Comparison of ENCODE assay signal across 8 cellular contexts in the genomic region with DNA sequence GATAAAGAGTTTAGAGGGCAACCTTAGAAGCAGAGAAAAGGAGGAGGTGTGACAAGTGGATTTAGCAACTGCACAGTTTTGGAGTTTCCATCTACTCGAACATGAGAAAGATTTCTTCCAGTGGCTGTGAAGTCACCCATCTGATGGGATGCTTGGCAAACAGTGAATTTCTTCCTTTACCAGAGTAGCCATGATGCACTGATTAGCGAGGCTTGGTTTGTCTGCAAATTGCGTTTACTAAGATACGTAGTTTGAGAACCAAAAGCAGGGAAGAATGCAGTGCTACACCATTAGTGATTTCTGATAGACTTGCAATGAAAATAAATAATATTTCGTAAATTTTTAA. TPM values are rescaled to one million over a fixed set of nuclear protein-coding genes. Genes with fewer than 3 reads are reported as not detected.
DNase-seq lines count a peak whose midpoint lies in the region; ATAC-seq and TF ChIP-seq lines count a peak whose summit lies in the region.

No MANE protein-coding gene starts in this region.

- H3K9me3 ChIP-seq in heart right ventricle (no peaks in the 10 kb centered on the region), lung (ENCODE audit: control insufficient read depth in 2 of 2, insufficient read depth in 1 of 2, low read length in 1 of 2) (no peaks in the 10 kb centered on the region), uterus (no peaks in the 10 kb centered on the region)

- intact Hi-C loops in heart right ventricle (cut with DNase I) (loop anchor here in 1 of 10 donors (2.0 kb wide), 1 partner anchor 38 kb away; no protein-coding TSS in a partner anchor), Right ventricle myocardium superior (cut with DNase I) (no loop called here), uterus (cut with DNase I; ENCODE audit: low total_unique reads) (no loop called here)

- DNase-seq in heart right ventricle (no peak), Right ventricle myocardium superior (no peak), astrocyte of the cerebellum (ENCODE audit: low read depth) (no peak), lung (ENCODE audit: low spot score) (no peak), uterus (no peak), H4 (ENCODE audit: low spot score) (no peak)

- 23% methylated on average over 5 of the region's 5 CpGs for WGBS in heart right ventricle, 2 donors
- 26 to 37% methylated on average over 5 of the region's 5 CpGs for WGBS in lung, 2 donors

- no peak for TF ChIP-seq CTCF in heart right ventricle (IDR thresholded peaks at IDR 0.05)
- no peak for TF ChIP-seq CTCF in astrocyte of the cerebellum (IDR thresholded peaks at IDR 0.05; ENCODE audit: low read depth, low read length, missing control alignments)
- TF ChIP-seq CTCF in lung (IDR thresholded peaks at IDR 0.05; ENCODE audit: control extremely low read depth, extremely low read depth): no peak
- TF ChIP-seq CTCF in uterus (IDR thresholded peaks at IDR 0.05): no peak

- H3K36me3 ChIP-seq in heart right ventricle: no peaks in the 10 kb centered on the region
- no peaks in the 10 kb centered on the region for H3K36me3 ChIP-seq in lung (ENCODE audit: control insufficient read depth in 2 of 2, insufficient read depth in 2 of 2, low read length in 2 of 2)
- no peaks in the 10 kb centered on the region for H3K36me3 ChIP-seq in uterus

- H3K27me3 ChIP-seq in heart right ventricle (no peaks in the 10 kb centered on the region), lung (ENCODE audit: control insufficient read depth, insufficient read depth) (no peaks in the 10 kb centered on the region), uterus (no peaks in the 10 kb centered on the region)

- ATAC-seq in heart right ventricle (no peak), Right ventricle myocardium superior (ENCODE audit: poor library complexity) (no peak), lung (ENCODE audit: insufficient read depth, low FRiP score) (no peak), HG02642 (IDR thresholded peaks at IDR 0.05; ENCODE audit: poor library complexity, unreplicated experiment) (no peak), GM18511 (IDR thresholded peaks at IDR 0.05; ENCODE audit: unreplicated experiment) (no peak)

- H3K4me3 ChIP-seq in heart right ventricle: peak overlapping the region in 9 of 10 donors; percentile 60 to 92 (median 86)
- H3K4me3 ChIP-seq in astrocyte of the cerebellum (ENCODE audit: low read depth, low read length): peak overlapping the region; percentile 82
- H3K4me3 ChIP-seq in lung: peak overlapping the region; percentile 46
- H3K4me3 ChIP-seq in uterus: peak overlapping the region; percentile 59 to 70

- H3K27ac ChIP-seq in heart right ventricle: peak overlapping the region in 9 of 10 donors; percentile 79 to 93 (median 90)
- H3K27ac ChIP-seq in lung (ENCODE audit: low read depth in 1 of 2, low read length in 1 of 2): peak overlapping the region; percentile 84 to 89
- peak overlapping the region; percentile 81 for H3K27ac ChIP-seq in uterus

- H3K4me1 ChIP-seq in heart right ventricle (peaks cover 0 to 40% (median 10%) of the 10 kb centered on the region in 9 donors), lung (ENCODE audit: control insufficient read depth in 2 of 2, insufficient read depth in 2 of 2, low read length in 2 of 2) (peaks cover 0 to 10% of the 10 kb centered on the region in 2 donors), uterus (no peaks in the 10 kb centered on the region)

- in situ Hi-C loops in astrocyte of the cerebellum (cut with HindIII; ENCODE audit: low sequenced_read_pairs): no loop called here

- no peak for TF ChIP-seq POLR2A in uterus (IDR thresholded peaks at IDR 0.05)

RNA-seq across cellular contexts. Expression of gene STARD4, which starts 0.8 kb away (rescaled TPM):
- 10 to 100 TPM in 3 of 10 donors, 1 to 10 TPM in 7; 3.5 to 14.0 (median 6.1) TPM for total RNA-seq in heart right ventricle
- 1 to 10 TPM; 2.9 to 8.5 TPM for polyA plus RNA-seq in heart right ventricle
- 2.0 TPM for total RNA-seq in Right ventricle myocardium superior
- 10 to 100 TPM; 44.9 to 90.6 TPM for total RNA-seq in lung
- polyA plus RNA-seq in lung: 10 to 100 TPM; 20.0 to 26.2 TPM
- total RNA-seq in uterus: 10 to 100 TPM in 2 of 4 donors, 1 to 10 TPM in 2; 2.3 to 98.0 (median 9.9) TPM
- total RNA-seq in H4 (2014; rRNA removed; shearing (Covaris generic)): 67.1 and 91.0 TPM in 2 replicates
